ENCODE assay signal across 17 cellular contexts in the genomic region with DNA sequence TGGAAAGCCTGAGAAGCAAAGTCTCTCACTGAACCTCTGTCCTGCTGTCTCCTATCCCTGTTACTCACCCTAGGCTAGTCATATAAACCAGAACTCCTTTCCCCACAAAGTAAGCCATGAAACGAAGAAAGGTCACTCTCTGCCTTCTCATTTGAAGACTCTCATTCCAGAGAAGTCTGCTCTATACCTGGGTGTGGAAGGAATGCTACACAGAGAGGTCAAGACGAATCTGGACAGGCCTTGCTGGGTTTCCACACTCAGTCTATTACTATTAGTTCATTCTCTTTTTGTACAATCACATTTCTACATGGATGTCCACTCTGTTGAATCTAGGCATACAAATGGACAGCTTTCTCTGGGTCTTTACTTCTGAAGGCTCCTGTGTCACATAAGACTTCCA. TPM values are rescaled to one million over a fixed set of nuclear protein-coding genes. Genes with fewer than 3 reads are reported as not detected.
DNase-seq lines count a peak whose midpoint lies in the region; ATAC-seq and TF ChIP-seq lines count a peak whose summit lies in the region.
"Had no signal": no experiment of that assay in that cellular context is flagged by ENCODE, and none has a peak within 500 bp of the region (broad histone marks: within the 10 kb centered on the region; RNA-seq: fewer than 3 reads in every experiment).

No MANE protein-coding gene starts in this region.

- TF ChIP-seq CTCF in GM23338 (conservative IDR thresholded peaks at IDR 0.05; ENCODE audit: low read depth in 2 of 2) = no peak

- no peak for DNase-seq in activated CD4-positive, alpha-beta T cell treated with anti-CD3 and anti-CD28 coated beads for 36 hours
- no peak for DNase-seq in activated CD4-positive, alpha-beta T cell treated with anti-CD3 and anti-CD28 coated beads, Interleukin-2, amount 50 U/mL, for 4 hours
- DNase-seq in GM23338 (ENCODE audit: low spot score) (no peak), islet precursor cell (peak; percentile 40), posterior vena cava (ENCODE audit: low spot score) (no peak), COR-L47 (lab: John Stamatoyannopoulos, UW) (no peak)
- DNase-seq in activated naive CD8-positive, alpha-beta T cell treated with anti-CD3 and anti-CD28 coated beads, Interleukin-2, amount 10 ng/mL, durations not matched to agents 7 days and 5 days = no peak
- DNase-seq: Calu3, IMR-90, Kasumi-1, NCI-H1436, NCI-H2081, NCI-H524, SHP77 treated with DMSO at 0.1 percent for 48 hours had no signal

- H3K27ac Mint-ChIP-seq in activated CD4-positive, alpha-beta T cell treated with anti-CD3 and anti-CD28 coated beads for 36 hours = peak overlapping the region; percentile 14
- H3K27ac Mint-ChIP-seq in GM23338 = peak overlapping the region; percentile 53
- H3K27ac Mint-ChIP-seq in activated naive CD8-positive, alpha-beta T cell treated with anti-CD3 and anti-CD28 coated beads, Interleukin-2, amount 10 ng/mL, durations not matched to agents 7 days and 5 days = peak overlapping the region; percentile 7

- peak overlapping the region; percentile 19; the same call in 1 of the 2 replicates for H3K4me2 ChIP-seq in GM23338
- H3K4me2 ChIP-seq: BLaER1 had no signal

- H3K27me3 Mint-ChIP-seq in activated CD4-positive, alpha-beta T cell treated with anti-CD3 and anti-CD28 coated beads for 36 hours = no peaks in the 10 kb centered on the region
- peaks cover 13% of the 10 kb centered on the region for H3K27me3 Mint-ChIP-seq in GM23338 (ENCODE audit: insufficient read depth, low read depth, poor library complexity)
- H3K27me3 Mint-ChIP-seq in activated naive CD8-positive, alpha-beta T cell treated with anti-CD3 and anti-CD28 coated beads, Interleukin-2, amount 10 ng/mL, durations not matched to agents 7 days and 5 days = no peaks in the 10 kb centered on the region

- no peaks in the 10 kb centered on the region for H3K36me3 ChIP-seq in GM23338 (ENCODE audit: insufficient read depth)
- H3K36me3 ChIP-seq: BLaER1 had no signal

- POLR2A ChIA-PET in activated CD4-positive, alpha-beta T cell treated with anti-CD3 and anti-CD28 coated beads for 36 hours (lab: Charles Lee) = no interaction called here
- POLR2A ChIA-PET in activated naive CD8-positive, alpha-beta T cell treated with anti-CD3 and anti-CD28 coated beads, Interleukin-2, amount 10 ng/mL, durations not matched to agents 7 days and 5 days (lab: Charles Lee) = no interaction called here

- H3F3A ChIP-seq in GM23338 (replicated peaks; ENCODE audit: low read depth) = no peaks in the 10 kb centered on the region

- peaks cover 30% of the 10 kb centered on the region for H3K4me1 Mint-ChIP-seq in activated CD4-positive, alpha-beta T cell treated with anti-CD3 and anti-CD28 coated beads for 36 hours
- H3K4me1 Mint-ChIP-seq in GM23338 = peaks cover 39% of the 10 kb centered on the region
- peaks cover 39% of the 10 kb centered on the region for H3K4me1 Mint-ChIP-seq in activated naive CD8-positive, alpha-beta T cell treated with anti-CD3 and anti-CD28 coated beads, Interleukin-2, amount 10 ng/mL, durations not matched to agents 7 days and 5 days

- CTCF ChIA-PET in activated CD4-positive, alpha-beta T cell treated with anti-CD3 and anti-CD28 coated beads for 36 hours (lab: Charles Lee) = no interaction called here

- H3K79me2 ChIP-seq in GM23338 (replicated peaks; ENCODE audit: insufficient read depth) = peaks cover 24% of the 10 kb centered on the region

- no peaks in the 10 kb centered on the region; the same call in 1 of the 2 replicates for H3K9me2 ChIP-seq in GM23338 (ENCODE audit: insufficient read depth)

- intact Hi-C loops in activated CD4-positive, alpha-beta T cell treated with anti-CD3 and anti-CD28 coated beads for 36 hours (cut with DNase I, micrococcal nuclease) = loop anchor here in 1 of 2 experiments (10.0 kb wide), 1 partner anchor 312 kb away; a partner anchor contains a TSS
- intact Hi-C loops in posterior vena cava (cut with DNase I) = no loop called here

- H3K27me3 ChIP-seq in GM23338 (ENCODE audit: insufficient read depth) = no peaks in the 10 kb centered on the region
- H3K27me3 ChIP-seq: BLaER1 had no signal

- H2AFZ ChIP-seq in GM23338 = no peak overlapping the region

- no peak overlapping the region for H3K4me3 Mint-ChIP-seq in activated CD4-positive, alpha-beta T cell treated with anti-CD3 and anti-CD28 coated beads for 36 hours
- H3K4me3 Mint-ChIP-seq in GM23338 = no peak overlapping the region
- no peak overlapping the region for H3K4me3 Mint-ChIP-seq in activated naive CD8-positive, alpha-beta T cell treated with anti-CD3 and anti-CD28 coated beads, Interleukin-2, amount 10 ng/mL, durations not matched to agents 7 days and 5 days

- H3K27ac ChIP-seq in GM23338 (ENCODE audit: low read depth) = peak overlapping the region; percentile 81
- H3K27ac ChIP-seq: 22Rv1, BLaER1 had no signal

- no peak for ATAC-seq in activated CD4-positive, alpha-beta T cell treated with anti-CD3 and anti-CD28 coated beads for 36 hours
- ATAC-seq in GM23338 = no peak
- ATAC-seq in activated naive CD8-positive, alpha-beta T cell treated with anti-CD3 and anti-CD28 coated beads, Interleukin-2, amount 10 ng/mL, durations not matched to agents 7 days and 5 days (ENCODE audit: low read depth) = no peak
- no peak for ATAC-seq in HG02840 (IDR thresholded peaks at IDR 0.05; ENCODE audit: low FRiP score, unreplicated experiment)

- H3K4me3 ChIP-seq in GM23338 = no peak overlapping the region
- H3K4me3 ChIP-seq: BLaER1 had no signal

- peaks cover 26% of the 10 kb centered on the region for H3K4me1 ChIP-seq in GM23338 (ENCODE audit: insufficient read depth)

- no peaks in the 10 kb centered on the region for H3K9me3 Mint-ChIP-seq in activated CD4-positive, alpha-beta T cell treated with anti-CD3 and anti-CD28 coated beads for 36 hours (ENCODE audit: low read depth)
- peaks cover 9% of the 10 kb centered on the region for H3K9me3 Mint-ChIP-seq in GM23338
- peaks cover 2% of the 10 kb centered on the region for H3K9me3 Mint-ChIP-seq in activated naive CD8-positive, alpha-beta T cell treated with anti-CD3 and anti-CD28 coated beads, Interleukin-2, amount 10 ng/mL, durations not matched to agents 7 days and 5 days

- peaks cover 19% of the 10 kb centered on the region for H3K36me3 Mint-ChIP-seq in activated CD4-positive, alpha-beta T cell treated with anti-CD3 and anti-CD28 coated beads for 36 hours (ENCODE audit: low read depth)
- peaks cover 43% of the 10 kb centered on the region for H3K36me3 Mint-ChIP-seq in GM23338 (ENCODE audit: low read depth)
- peaks cover 20% of the 10 kb centered on the region for H3K36me3 Mint-ChIP-seq in activated naive CD8-positive, alpha-beta T cell treated with anti-CD3 and anti-CD28 coated beads, Interleukin-2, amount 10 ng/mL, durations not matched to agents 7 days and 5 days

- H4K20me1 ChIP-seq in GM23338 (replicated peaks; ENCODE audit: insufficient read depth) = peaks cover 13% of the 10 kb centered on the region

TF ChIP-seq in GM23338, 12 proteins besides CTCF, POLR2A, EP300 and RAD21:
- TF ChIP-seq NANOG (IDR thresholded peaks at IDR 0.05; ENCODE audit: borderline replicate concordance) (no peak), STAT1 (IDR thresholded peaks at IDR 0.05; ENCODE audit: unreplicated experiment) (no peak), EZH2 (IDR thresholded peaks at IDR 0.05; ENCODE audit: low read depth, unreplicated experiment) (no peak), ZNF331 (CRISPR knock-in tag; IDR thresholded peaks at IDR 0.05; ENCODE audit: low read depth) (no peak)
- TF ChIP-seq, protein P1, sequence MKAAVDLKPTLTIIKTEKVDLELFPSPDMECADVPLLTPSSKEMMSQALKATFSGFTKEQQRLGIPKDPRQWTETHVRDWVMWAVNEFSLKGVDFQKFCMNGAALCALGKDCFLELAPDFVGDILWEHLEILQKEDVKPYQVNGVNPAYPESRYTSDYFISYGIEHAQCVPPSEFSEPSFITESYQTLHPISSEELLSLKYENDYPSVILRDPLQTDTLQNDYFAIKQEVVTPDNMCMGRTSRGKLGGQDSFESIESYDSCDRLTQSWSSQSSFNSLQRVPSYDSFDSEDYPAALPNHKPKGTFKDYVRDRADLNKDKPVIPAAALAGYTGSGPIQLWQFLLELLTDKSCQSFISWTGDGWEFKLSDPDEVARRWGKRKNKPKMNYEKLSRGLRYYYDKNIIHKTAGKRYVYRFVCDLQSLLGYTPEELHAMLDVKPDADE (IDR thresholded peaks at IDR 0.05) = no peak
TF ChIP-seq in GM23338: peak in this region for 0.

RNA-seq across cellular contexts. Expression of a gene that starts 2.4 kb away (rescaled TPM):
- 10 to 100 TPM; 44.2 to 52.9 TPM for total RNA-seq in activated CD4-positive, alpha-beta T cell treated with anti-CD3 and anti-CD28 coated beads for 36 hours
- 48.1 and 48.9 TPM in 2 replicates for total RNA-seq in GM23338 (2014; rRNA removed; shearing (Covaris generic))
- polyA plus RNA-seq in GM23338 (2016; fragmentation: Nextera tagmentation; extraction: Ambion mirVana) = 37.1 and 39.3 TPM in 2 replicates
- total RNA-seq in activated naive CD8-positive, alpha-beta T cell treated with anti-CD3 and anti-CD28 coated beads, Interleukin-2, amount 10 ng/mL, durations not matched to agents 7 days and 5 days = 10 to 100 TPM; 60.3 to 62.7 TPM
- 10 to 100 TPM; 44.0 to 54.8 TPM for total RNA-seq in posterior vena cava
